Comparison of ENCODE assay signal across 16 cellular contexts in genomic region chrX:18422325-18422724, GRCh38. TPM values are rescaled to one million over a fixed set of nuclear protein-coding genes. Genes with fewer than 3 reads are reported as not detected.
DNase-seq lines count a peak whose midpoint lies in the region; ATAC-seq, FAIRE-seq and TF ChIP-seq lines count a peak whose summit lies in the region.
"Had no signal": no experiment of that assay in that cellular context is flagged by ENCODE, and none has a peak within 500 bp of the region (broad histone marks: within the 10 kb centered on the region; RNA-seq: fewer than 3 reads in every experiment).

No MANE protein-coding gene starts in this region.

- H3K9ac ChIP-seq in skeletal muscle satellite cell (ENCODE audit: low read depth, low read length) = peak overlapping the region; percentile 41

- H3K9me3 Mint-ChIP-seq in activated naive CD8-positive, alpha-beta T cell treated with anti-CD3 and anti-CD28 coated beads for 36 hours = no peaks in the 10 kb centered on the region
- H3K9me3 Mint-ChIP-seq: activated CD4-positive, alpha-beta T cell treated with anti-CD3 and anti-CD28 coated beads, Interleukin-2, amount 10 ng/mL, durations not matched to agents 7 days and 5 days; naive thymus-derived CD4-positive, alpha-beta T cell; T-cell had no signal

- peak; percentile 50 for DNase-seq in GM04503 (ENCODE audit: low read depth)
- no peak for DNase-seq in RWPE2 (ENCODE audit: low spot score)
- DNase-seq in fibroblast of gingiva (ENCODE audit: low read depth) = peak; percentile 77
- no peak for DNase-seq in activated naive CD8-positive, alpha-beta T cell treated with anti-CD3 and anti-CD28 coated beads for 36 hours
- no peak for DNase-seq in GM12892 (ENCODE audit: insufficient read length)
- no peak for DNase-seq in activated CD4-positive, alpha-beta T cell treated with anti-CD3 and anti-CD28 coated beads for 48 hours
- DNase-seq: activated CD4-positive, alpha-beta T cell treated with anti-CD3 and anti-CD28 coated beads, Interleukin-2, amount 10 ng/mL, durations not matched to agents 7 days and 5 days; cerebellar nuclear complex; gastrocnemius medialis; islet precursor cell; MM.1S; naive thymus-derived CD4-positive, alpha-beta T cell; T-cell had no signal

- TF ChIP-seq POLR2A in GM12892 (IDR thresholded peaks at IDR 0.05; ENCODE audit: low read depth, low read length) = no peak

- peak overlapping the region; percentile 44 for H3K27ac ChIP-seq in RWPE2 (ENCODE audit: poor library complexity, severe bottlenecking)
- H3K27ac ChIP-seq: gastrocnemius medialis had no signal

- FAIRE-seq in GM12892 (lab: Jason Lieb, UNC) = no peak
- FAIRE-seq: GM18507 had no signal

- no peaks in the 10 kb centered on the region for H3K36me3 Mint-ChIP-seq in activated naive CD8-positive, alpha-beta T cell treated with anti-CD3 and anti-CD28 coated beads for 36 hours
- H3K36me3 Mint-ChIP-seq: naive thymus-derived CD4-positive, alpha-beta T cell; T-cell had no signal

- ATAC-seq in RWPE2 (ENCODE audit: low read depth) = peak; percentile 62
- no peak for ATAC-seq in HG02885 (IDR thresholded peaks at IDR 0.05; ENCODE audit: poor library complexity, unreplicated experiment)
- ATAC-seq: gastrocnemius medialis; naive thymus-derived CD4-positive, alpha-beta T cell; T-cell had no signal

- no peaks in the 10 kb centered on the region for H3K27me3 Mint-ChIP-seq in activated naive CD8-positive, alpha-beta T cell treated with anti-CD3 and anti-CD28 coated beads for 36 hours

- H3K4me3 ChIP-seq in RWPE2 (ENCODE audit: severe bottlenecking) (no peak overlapping the region), skeletal muscle satellite cell (ENCODE audit: low read length) (no peak overlapping the region)
- H3K4me3 ChIP-seq: gastrocnemius medialis had no signal

- no peak for TF ChIP-seq CTCF in RWPE2 (IDR thresholded peaks at IDR 0.05; ENCODE audit: poor library complexity, severe bottlenecking)

- H3K9me3 ChIP-seq in RWPE2 (ENCODE audit: severe bottlenecking) (no peaks in the 10 kb centered on the region), skeletal muscle satellite cell (replicated peaks; ENCODE audit: low read length) (no peaks in the 10 kb centered on the region)
- H3K9me3 ChIP-seq: gastrocnemius medialis had no signal

- peaks cover 16% of the 10 kb centered on the region for H3K4me1 ChIP-seq in RWPE2 (ENCODE audit: insufficient read depth, poor library complexity, severe bottlenecking)
- H3K4me1 ChIP-seq in skeletal muscle satellite cell (ENCODE audit: control insufficient read depth, insufficient read depth, low read length) = peaks cover 17% of the 10 kb centered on the region

- H3K27ac Mint-ChIP-seq in activated naive CD8-positive, alpha-beta T cell treated with anti-CD3 and anti-CD28 coated beads for 36 hours = no peak overlapping the region
- H3K27ac Mint-ChIP-seq: activated CD4-positive, alpha-beta T cell treated with anti-CD3 and anti-CD28 coated beads, Interleukin-2, amount 10 ng/mL, durations not matched to agents 7 days and 5 days; naive thymus-derived CD4-positive, alpha-beta T cell; T-cell had no signal

- peak overlapping the region; percentile 59 for H3K4me2 ChIP-seq in skeletal muscle satellite cell (ENCODE audit: low read length)

- H3K4me1 Mint-ChIP-seq in activated naive CD8-positive, alpha-beta T cell treated with anti-CD3 and anti-CD28 coated beads for 36 hours = peaks cover 9% of the 10 kb centered on the region

- H3K36me3 ChIP-seq in RWPE2 (ENCODE audit: low read depth) (no peaks in the 10 kb centered on the region), skeletal muscle satellite cell (ENCODE audit: insufficient read depth, low read length) (no peaks in the 10 kb centered on the region)
- H3K36me3 ChIP-seq: gastrocnemius medialis had no signal

- no peaks in the 10 kb centered on the region for H3K27me3 ChIP-seq in RWPE2 (ENCODE audit: insufficient read depth, poor library complexity, severe bottlenecking)
- no peaks in the 10 kb centered on the region for H3K27me3 ChIP-seq in skeletal muscle satellite cell (ENCODE audit: control insufficient read depth, insufficient read depth, low read length)
- H3K27me3 ChIP-seq: gastrocnemius medialis had no signal

- no peak overlapping the region for H3K4me3 Mint-ChIP-seq in activated naive CD8-positive, alpha-beta T cell treated with anti-CD3 and anti-CD28 coated beads for 36 hours
- H3K4me3 Mint-ChIP-seq: activated CD4-positive, alpha-beta T cell treated with anti-CD3 and anti-CD28 coated beads, Interleukin-2, amount 10 ng/mL, durations not matched to agents 7 days and 5 days; naive thymus-derived CD4-positive, alpha-beta T cell; T-cell had no signal

RNA-seq across cellular contexts. Expression of gene CDKL5, which starts 3.1 kb away (rescaled TPM):
- total RNA-seq in skeletal muscle satellite cell (2012; rRNA removed) = 1.3 and 2.0 TPM in 2 replicates
- 1 to 10 TPM in 1 of 2 experiments, under 1 TPM in 1; 0.82 to 1.3 TPM for total RNA-seq in activated naive CD8-positive, alpha-beta T cell treated with anti-CD3 and anti-CD28 coated beads for 36 hours
- polyA plus RNA-seq in GM12892 (2012; ENCODE audit: missing spikeins) = 3.2 TPM

Comparison
In these comparisons a context has a peak if more than half of its experiments do, and no peak if none do; other contexts are left out.
1. DNase-seq: peak in GM04503 (single experiment) and fibroblast of gingiva (single experiment); none in RWPE2 (single experiment), activated naive CD8-positive, alpha-beta T cell treated with anti-CD3 and anti-CD28 coated beads for 36 hours (single experiment), GM12892 (single experiment) and activated CD4-positive, alpha-beta T cell treated with anti-CD3 and anti-CD28 coated beads for 48 hours (single experiment).